Comparison of ENCODE assay signal across 8 cellular contexts in the genomic region with DNA sequence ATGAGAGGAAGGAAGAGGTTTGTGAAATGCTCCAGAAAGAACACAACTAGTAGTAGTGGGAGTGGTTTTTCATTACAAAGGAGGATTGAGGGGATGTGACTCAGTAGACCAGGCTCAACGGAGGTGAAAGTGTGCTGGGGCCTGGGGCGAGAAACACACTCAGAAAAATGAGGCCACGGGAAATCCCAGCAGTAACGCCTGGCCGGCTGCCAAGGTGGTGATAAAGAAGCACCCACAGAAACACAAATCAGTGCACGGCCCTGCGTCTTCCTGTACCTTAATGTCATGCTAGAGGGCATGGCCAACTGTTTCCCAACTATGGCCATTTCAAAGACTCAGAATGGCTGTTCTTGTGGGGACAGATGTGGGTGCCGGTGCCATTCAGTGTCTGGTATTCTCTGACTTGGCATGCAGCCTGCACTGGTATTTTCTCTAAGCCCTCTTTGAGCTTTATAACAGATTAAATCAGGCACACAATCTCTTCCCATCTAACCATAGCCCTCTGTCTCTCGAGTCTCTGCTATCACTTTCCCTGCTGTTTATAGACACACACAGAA. TPM values are rescaled to one million over a fixed set of nuclear protein-coding genes. Genes with fewer than 3 reads are reported as not detected.
DNase-seq lines count a peak whose midpoint lies in the region; ATAC-seq and TF ChIP-seq lines count a peak whose summit lies in the region.

No MANE protein-coding gene starts in this region.

- H3K27ac ChIP-seq in CD8-positive, alpha-beta memory T cell (ENCODE audit: low read depth, low read length) = no peak overlapping the region

- peaks cover 0 to 4% (median 3%) of the 10 kb centered on the region in 3 donors for H3K4me1 Mint-ChIP-seq in CD8-positive, alpha-beta memory T cell

- CTCF ChIA-PET in CD8-positive, alpha-beta memory T cell (lab: Charles Lee) = no interaction called here

- no peak overlapping the region for H3K27ac Mint-ChIP-seq in CD8-positive, alpha-beta memory T cell

- POLR2A ChIA-PET in CD8-positive, alpha-beta memory T cell (lab: Charles Lee) = no interaction called here

- H3K9me3 Mint-ChIP-seq in CD8-positive, alpha-beta memory T cell = no peaks in the 10 kb centered on the region

- peak; percentile 47 to 80 (median 54) for DNase-seq in CD8-positive, alpha-beta memory T cell
- peak; percentile 92 to 95 for DNase-seq in activated CD4-positive, alpha-beta T cell treated with anti-CD3 and anti-CD28 coated beads, Interleukin-2, amount 50 U/mL, for 48 hours
- DNase-seq in epithelial cell of esophagus (ENCODE audit: low read depth) (peak; percentile 93), AG20443 (ENCODE audit: low spot score) (no peak), NCI-H1048 (lab: John Stamatoyannopoulos, UW) (no peak)
- peak; percentile 44 for DNase-seq in stimulated activated CD8-positive, alpha-beta memory T cell treated with anti-CD3 and anti-CD28 coated beads, Interleukin-15, amount 100 ng/mL, for 1 hour (ENCODE audit: low read depth)

- no peaks in the 10 kb centered on the region for H3K27me3 ChIP-seq in CD8-positive, alpha-beta memory T cell (ENCODE audit: insufficient read depth, low read length, poor library complexity, severe bottlenecking)

- peaks cover 15% of the 10 kb centered on the region for H3K4me1 ChIP-seq in CD8-positive, alpha-beta memory T cell (ENCODE audit: insufficient read depth, low read length)

- H3K4me3 Mint-ChIP-seq in CD8-positive, alpha-beta memory T cell = no peak overlapping the region

- H3K27me3 Mint-ChIP-seq in CD8-positive, alpha-beta memory T cell = peaks cover 0 to 2% of the 10 kb centered on the region in 2 donors

- no peak for TF ChIP-seq CTCF in epithelial cell of esophagus (IDR thresholded peaks at IDR 0.05; ENCODE audit: insufficient read depth, low read depth, low read length, missing control alignments)

- ATAC-seq in HG02981 (IDR thresholded peaks at IDR 0.05; ENCODE audit: unreplicated experiment) = peak; percentile 62
- ATAC-seq in GM21526 (IDR thresholded peaks at IDR 0.05; ENCODE audit: low FRiP score, unreplicated experiment) = no peak

- H3K36me3 Mint-ChIP-seq in CD8-positive, alpha-beta memory T cell = peaks cover 0 to 16% (median 10%) of the 10 kb centered on the region in 3 donors

- H3K36me3 ChIP-seq in CD8-positive, alpha-beta memory T cell (ENCODE audit: insufficient read depth, low read length) = peaks cover 3% of the 10 kb centered on the region

- no peak overlapping the region for H3K4me3 ChIP-seq in CD8-positive, alpha-beta memory T cell (ENCODE audit: low read length)
- H3K4me3 ChIP-seq in epithelial cell of esophagus (ENCODE audit: low read length) = no peak overlapping the region

- no peaks in the 10 kb centered on the region for H3K9me3 ChIP-seq in CD8-positive, alpha-beta memory T cell (ENCODE audit: low read length)

RNA-seq across cellular contexts. Expression of a gene that starts 38.2 kb away (rescaled TPM):
- 10 to 100 TPM; 37.6 to 38.2 TPM for total RNA-seq in CD8-positive, alpha-beta memory T cell
- polyA plus RNA-seq in CD8-positive, alpha-beta memory T cell = 6.5 TPM

RNA-seq across cellular contexts. Expression of a gene that starts 38.3 kb away (rescaled TPM):
- total RNA-seq in CD8-positive, alpha-beta memory T cell = 10 to 100 TPM; 30.5 to 31.7 TPM
- polyA plus RNA-seq in CD8-positive, alpha-beta memory T cell = 7.2 TPM

Comparison
In these comparisons a context has a peak if more than half of its experiments do, and no peak if none do; other contexts are left out.
1. DNase-seq: peak in CD8-positive, alpha-beta memory T cell (5 of 5), activated CD4-positive, alpha-beta T cell treated with anti-CD3 and anti-CD28 coated beads, Interleukin-2, amount 50 U/mL, for 48 hours (2 of 2), epithelial cell of esophagus (single experiment) and stimulated activated CD8-positive, alpha-beta memory T cell treated with anti-CD3 and anti-CD28 coated beads, Interleukin-15, amount 100 ng/mL, for 1 hour (single experiment); none in AG20443 (single experiment) and NCI-H1048 (single experiment).